Comparison of ENCODE assay signal across 20 cellular contexts in genomic region chr7:156832195-156832877, GRCh38.
DNase-seq lines count a peak whose midpoint lies in the region; ATAC-seq, FAIRE-seq and TF ChIP-seq lines count a peak whose summit lies in the region.
"Had no signal": no experiment of that assay in that cellular context is flagged by ENCODE, and none has a peak within 500 bp of the region (broad histone marks: within the 10 kb centered on the region; RNA-seq: fewer than 3 reads in every experiment).

No MANE protein-coding gene starts in this region.

- no peaks in the 10 kb centered on the region for H3K36me3 ChIP-seq in mucosa of descending colon (ENCODE audit: low read depth)

- H3K4me3 ChIP-seq in mucosa of descending colon = no peak overlapping the region
- H3K4me3 ChIP-seq: sigmoid colon had no signal

- FAIRE-seq in GM12892 (lab: Jason Lieb, UNC) = no peak
- FAIRE-seq: keratinocyte, RCC 7860 had no signal

- no peaks in the 10 kb centered on the region for H3K9me3 ChIP-seq in mucosa of descending colon
- H3K9me3 ChIP-seq: sigmoid colon, SK-N-SH had no signal

- H3K27ac Mint-ChIP-seq in Calu3 (ENCODE audit: unreplicated experiment) = no peak overlapping the region
- H3K27ac Mint-ChIP-seq: endodermal cell had no signal

- H3K27me3 Mint-ChIP-seq in Calu3 (ENCODE audit: unreplicated experiment) = no peaks in the 10 kb centered on the region
- H3K27me3 Mint-ChIP-seq: naive thymus-derived CD8-positive, alpha-beta T cell had no signal

- H3K27ac ChIP-seq in substantia nigra (ENCODE audit: low read depth, low read length, poor library complexity, severe bottlenecking) = no peak overlapping the region
- H3K27ac ChIP-seq: parathyroid adenoma, sigmoid colon had no signal

- peak; percentile 44 for ATAC-seq in HG03432 (IDR thresholded peaks at IDR 0.05; ENCODE audit: unreplicated experiment)
- ATAC-seq in mucosa of descending colon = peak; percentile 11
- ATAC-seq in HG02840 (IDR thresholded peaks at IDR 0.05; ENCODE audit: low FRiP score, unreplicated experiment) = no peak
- ATAC-seq: naive thymus-derived CD8-positive, alpha-beta T cell had no signal

- H3K36me3 Mint-ChIP-seq in Calu3 (ENCODE audit: insufficient read depth, unreplicated experiment) = peaks cover 5% of the 10 kb centered on the region

- no peak overlapping the region for H3K4me3 Mint-ChIP-seq in Calu3 (ENCODE audit: low read depth, unreplicated experiment)
- H3K4me3 Mint-ChIP-seq: endodermal cell; naive thymus-derived CD8-positive, alpha-beta T cell had no signal

- DNase-seq in Calu3 = no peak
- DNase-seq in SIG-M5 (lab: John Stamatoyannopoulos, UW) = peak; percentile 37
- no peak for DNase-seq in mucosa of descending colon
- DNase-seq in GM12892 (ENCODE audit: insufficient read length) = no peak
- DNase-seq in NCI-H2196 (lab: John Stamatoyannopoulos, UW; ENCODE audit: unreplicated experiment) = no peak
- DNase-seq in substantia nigra (lab: John Stamatoyannopoulos, UW) = no peak
- DNase-seq: activated CD4-positive, alpha-beta T cell treated with anti-CD3 and anti-CD28 coated beads, Interleukin-2, amount 50 U/mL, for 1 hour; activated naive CD4-positive, alpha-beta T cell treated with Interleukin-2 at 50 U/mL for 16 hours; activated T-cell treated with anti-CD3 and anti-CD28 coated beads for 4 hours; COR-L47; endodermal cell; naive thymus-derived CD8-positive, alpha-beta T cell; NCI-H1092; sigmoid colon; SK-N-SH had no signal

- H3K4me1 Mint-ChIP-seq in Calu3 (ENCODE audit: low read depth, unreplicated experiment) = no peaks in the 10 kb centered on the region
- H3K4me1 Mint-ChIP-seq: endodermal cell had no signal

- CTCF ChIA-PET in Calu3 (lab: Charles Lee) = no interaction called here

- no peak for TF ChIP-seq CTCF in Calu3 (IDR thresholded peaks at IDR 0.05; ENCODE audit: unreplicated experiment)
- no peak for TF ChIP-seq CTCF in mucosa of descending colon (IDR thresholded peaks at IDR 0.05)

- intact Hi-C loops in Calu3 (cut with micrococcal nuclease; ENCODE audit: unreplicated experiment) (no loop called here), mucosa of descending colon (cut with DNase I, micrococcal nuclease) (no loop called here)

- H3K4me1 ChIP-seq in mucosa of descending colon (ENCODE audit: low read depth) = no peaks in the 10 kb centered on the region
- H3K4me1 ChIP-seq: sigmoid colon had no signal

- TSS peak; percentile 12 for BruUV-seq in Calu3 (replicated peaks; lab: Mats Ljungman, UMichigan)

- H3K9me3 Mint-ChIP-seq in Calu3 (ENCODE audit: low read depth, unreplicated experiment) = no peaks in the 10 kb centered on the region
- H3K9me3 Mint-ChIP-seq: naive thymus-derived CD8-positive, alpha-beta T cell had no signal

- no peak for TF ChIP-seq POLR2A in GM12892 (IDR thresholded peaks at IDR 0.05; ENCODE audit: low read depth, low read length)
